Comparison of ENCODE assay signal across 1 cellular context in the genomic region with DNA sequence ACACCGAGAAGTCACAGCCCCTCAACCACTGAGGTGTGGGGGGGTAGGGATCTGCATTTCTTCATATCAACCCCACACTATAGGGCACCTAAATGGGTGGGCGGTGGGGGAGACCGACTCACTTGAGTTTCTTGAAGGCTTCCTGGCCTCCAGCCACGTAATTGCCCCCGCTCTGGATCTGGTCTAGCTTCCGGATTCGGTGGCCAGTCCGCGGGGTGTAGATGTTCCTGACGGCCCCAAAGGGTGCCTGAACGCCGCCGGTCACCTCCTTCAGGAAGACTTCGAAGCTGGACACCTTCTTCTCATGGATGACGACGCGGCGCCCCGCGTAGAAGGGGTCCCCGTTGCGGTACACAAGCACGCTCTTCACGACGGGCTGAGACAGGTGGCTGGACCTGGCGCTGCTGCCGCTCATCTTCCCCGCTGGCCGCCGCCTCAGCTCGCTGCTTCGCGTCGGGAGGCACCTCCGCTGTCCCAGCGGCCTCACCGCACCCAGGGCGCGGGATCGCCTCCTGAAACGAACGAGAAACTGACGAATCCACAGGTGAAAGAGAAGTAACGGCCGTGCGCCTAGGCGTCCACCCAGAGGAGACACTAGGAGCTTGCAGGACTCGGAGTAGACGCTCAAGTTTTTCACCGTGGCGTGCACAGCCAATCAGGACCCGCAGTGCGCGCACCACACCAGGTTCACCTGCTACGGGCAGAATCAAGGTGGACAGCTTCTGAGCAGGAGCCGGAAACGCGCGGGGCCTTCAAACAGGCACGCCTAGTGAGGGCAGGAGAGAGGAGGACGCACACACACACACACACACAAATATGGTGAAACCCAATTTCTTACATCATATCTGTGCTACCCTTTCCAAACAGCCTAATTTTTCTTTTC.
TF ChIP-seq lines count a peak whose summit lies in the region.

DCDC2 (minus strand) TSS at position 724 of the 883 bp plus-strand sequence; CDS start at position 415, 309 bp downstream.

TF ChIP-seq in HepG2, 621 proteins besides CTCF, POLR2A, EP300 and RAD21 (continued from another document and continues in another):
- TF ChIP-seq, protein P1, sequence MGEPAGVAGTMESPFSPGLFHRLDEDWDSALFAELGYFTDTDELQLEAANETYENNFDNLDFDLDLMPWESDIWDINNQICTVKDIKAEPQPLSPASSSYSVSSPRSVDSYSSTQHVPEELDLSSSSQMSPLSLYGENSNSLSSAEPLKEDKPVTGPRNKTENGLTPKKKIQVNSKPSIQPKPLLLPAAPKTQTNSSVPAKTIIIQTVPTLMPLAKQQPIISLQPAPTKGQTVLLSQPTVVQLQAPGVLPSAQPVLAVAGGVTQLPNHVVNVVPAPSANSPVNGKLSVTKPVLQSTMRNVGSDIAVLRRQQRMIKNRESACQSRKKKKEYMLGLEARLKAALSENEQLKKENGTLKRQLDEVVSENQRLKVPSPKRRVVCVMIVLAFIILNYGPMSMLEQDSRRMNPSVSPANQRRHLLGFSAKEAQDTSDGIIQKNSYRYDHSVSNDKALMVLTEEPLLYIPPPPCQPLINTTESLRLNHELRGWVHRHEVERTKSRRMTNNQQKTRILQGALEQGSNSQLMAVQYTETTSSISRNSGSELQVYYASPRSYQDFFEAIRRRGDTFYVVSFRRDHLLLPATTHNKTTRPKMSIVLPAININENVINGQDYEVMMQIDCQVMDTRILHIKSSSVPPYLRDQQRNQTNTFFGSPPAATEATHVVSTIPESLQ (CRISPR knock-in tag; conservative IDR thresholded peaks at IDR 0.05) = 0 out of 2 replicates have a peak, but pooled peaks have one; percentile 52
- peak; percentile 59; the same call in 1 of the 2 replicates for TF ChIP-seq ZNF333 (CRISPR knock-in tag; IDR thresholded peaks at IDR 0.05; ENCODE audit: borderline replicate concordance)
- peak; percentile 80 for TF ChIP-seq RXRB (CRISPR knock-in tag; IDR thresholded peaks at IDR 0.05; ENCODE audit: borderline replicate concordance)
- peak; percentile 96; the same call in 1 of the 2 replicates for TF ChIP-seq ZNF292 (CRISPR knock-in tag; IDR thresholded peaks at IDR 0.05; ENCODE audit: borderline replicate concordance, low read depth)
- peak; percentile 96 for TF ChIP-seq EED (CRISPR knock-in tag; IDR thresholded peaks at IDR 0.05)
- TF ChIP-seq BCL3 (CRISPR knock-in tag; IDR thresholded peaks at IDR 0.05) = peak; percentile 94
- 0 out of 2 replicates have a peak, but pooled peaks have one; percentile 77 for TF ChIP-seq ZZZ3 (CRISPR knock-in tag; IDR thresholded peaks at IDR 0.05; ENCODE audit: borderline replicate concordance)
- 0 out of 2 replicates have a peak, but pooled peaks have one; percentile 30 for TF ChIP-seq MIER3 (CRISPR knock-in tag; IDR thresholded peaks at IDR 0.05; ENCODE audit: borderline replicate concordance)
- TF ChIP-seq, protein P2, sequence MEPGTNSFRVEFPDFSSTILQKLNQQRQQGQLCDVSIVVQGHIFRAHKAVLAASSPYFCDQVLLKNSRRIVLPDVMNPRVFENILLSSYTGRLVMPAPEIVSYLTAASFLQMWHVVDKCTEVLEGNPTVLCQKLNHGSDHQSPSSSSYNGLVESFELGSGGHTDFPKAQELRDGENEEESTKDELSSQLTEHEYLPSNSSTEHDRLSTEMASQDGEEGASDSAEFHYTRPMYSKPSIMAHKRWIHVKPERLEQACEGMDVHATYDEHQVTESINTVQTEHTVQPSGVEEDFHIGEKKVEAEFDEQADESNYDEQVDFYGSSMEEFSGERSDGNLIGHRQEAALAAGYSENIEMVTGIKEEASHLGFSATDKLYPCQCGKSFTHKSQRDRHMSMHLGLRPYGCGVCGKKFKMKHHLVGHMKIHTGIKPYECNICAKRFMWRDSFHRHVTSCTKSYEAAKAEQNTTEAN (CRISPR knock-in tag; conservative IDR thresholded peaks at IDR 0.05) = peak; percentile 26; the same call in 1 of the 2 replicates
- TF ChIP-seq DNMT3B (CRISPR knock-in tag; conservative IDR thresholded peaks at IDR 0.05) = no peak
- TF ChIP-seq ZNF468 (CRISPR knock-in tag; IDR thresholded peaks at IDR 0.05) = 0 out of 2 replicates have a peak, but pooled peaks have one; percentile 12
- peak; percentile 67; the same call in 1 of the 2 replicates for TF ChIP-seq MTF2 (CRISPR knock-in tag; IDR thresholded peaks at IDR 0.05; ENCODE audit: borderline replicate concordance)
- TF ChIP-seq ZNF674 (CRISPR knock-in tag; IDR thresholded peaks at IDR 0.05; ENCODE audit: low read depth) = peak; percentile 57; the same call in 1 of the 2 replicates
- 0 out of 2 replicates have a peak, but pooled peaks have one; percentile 67 for TF ChIP-seq ZSCAN9 (CRISPR knock-in tag; IDR thresholded peaks at IDR 0.05; ENCODE audit: borderline replicate concordance)
- peak; percentile 55; the same call in 1 of the 2 replicates for TF ChIP-seq FOXC1 (CRISPR knock-in tag; IDR thresholded peaks at IDR 0.05; ENCODE audit: borderline replicate concordance)
- TF ChIP-seq, protein P3, sequence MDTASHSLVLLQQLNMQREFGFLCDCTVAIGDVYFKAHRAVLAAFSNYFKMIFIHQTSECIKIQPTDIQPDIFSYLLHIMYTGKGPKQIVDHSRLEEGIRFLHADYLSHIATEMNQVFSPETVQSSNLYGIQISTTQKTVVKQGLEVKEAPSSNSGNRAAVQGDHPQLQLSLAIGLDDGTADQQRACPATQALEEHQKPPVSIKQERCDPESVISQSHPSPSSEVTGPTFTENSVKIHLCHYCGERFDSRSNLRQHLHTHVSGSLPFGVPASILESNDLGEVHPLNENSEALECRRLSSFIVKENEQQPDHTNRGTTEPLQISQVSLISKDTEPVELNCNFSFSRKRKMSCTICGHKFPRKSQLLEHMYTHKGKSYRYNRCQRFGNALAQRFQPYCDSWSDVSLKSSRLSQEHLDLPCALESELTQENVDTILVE (CRISPR knock-in tag; IDR thresholded peaks at IDR 0.05) = no peak
- no peak for TF ChIP-seq RFX1 (IDR thresholded peaks at IDR 0.05)
- TF ChIP-seq ZNF280D (CRISPR knock-in tag; IDR thresholded peaks at IDR 0.05) = peak; percentile 87; the same call in 1 of the 2 replicates
- TF ChIP-seq GATA4 (IDR thresholded peaks at IDR 0.05; ENCODE audit: borderline replicate concordance, low read depth) = no peak
- TF ChIP-seq, protein P4, sequence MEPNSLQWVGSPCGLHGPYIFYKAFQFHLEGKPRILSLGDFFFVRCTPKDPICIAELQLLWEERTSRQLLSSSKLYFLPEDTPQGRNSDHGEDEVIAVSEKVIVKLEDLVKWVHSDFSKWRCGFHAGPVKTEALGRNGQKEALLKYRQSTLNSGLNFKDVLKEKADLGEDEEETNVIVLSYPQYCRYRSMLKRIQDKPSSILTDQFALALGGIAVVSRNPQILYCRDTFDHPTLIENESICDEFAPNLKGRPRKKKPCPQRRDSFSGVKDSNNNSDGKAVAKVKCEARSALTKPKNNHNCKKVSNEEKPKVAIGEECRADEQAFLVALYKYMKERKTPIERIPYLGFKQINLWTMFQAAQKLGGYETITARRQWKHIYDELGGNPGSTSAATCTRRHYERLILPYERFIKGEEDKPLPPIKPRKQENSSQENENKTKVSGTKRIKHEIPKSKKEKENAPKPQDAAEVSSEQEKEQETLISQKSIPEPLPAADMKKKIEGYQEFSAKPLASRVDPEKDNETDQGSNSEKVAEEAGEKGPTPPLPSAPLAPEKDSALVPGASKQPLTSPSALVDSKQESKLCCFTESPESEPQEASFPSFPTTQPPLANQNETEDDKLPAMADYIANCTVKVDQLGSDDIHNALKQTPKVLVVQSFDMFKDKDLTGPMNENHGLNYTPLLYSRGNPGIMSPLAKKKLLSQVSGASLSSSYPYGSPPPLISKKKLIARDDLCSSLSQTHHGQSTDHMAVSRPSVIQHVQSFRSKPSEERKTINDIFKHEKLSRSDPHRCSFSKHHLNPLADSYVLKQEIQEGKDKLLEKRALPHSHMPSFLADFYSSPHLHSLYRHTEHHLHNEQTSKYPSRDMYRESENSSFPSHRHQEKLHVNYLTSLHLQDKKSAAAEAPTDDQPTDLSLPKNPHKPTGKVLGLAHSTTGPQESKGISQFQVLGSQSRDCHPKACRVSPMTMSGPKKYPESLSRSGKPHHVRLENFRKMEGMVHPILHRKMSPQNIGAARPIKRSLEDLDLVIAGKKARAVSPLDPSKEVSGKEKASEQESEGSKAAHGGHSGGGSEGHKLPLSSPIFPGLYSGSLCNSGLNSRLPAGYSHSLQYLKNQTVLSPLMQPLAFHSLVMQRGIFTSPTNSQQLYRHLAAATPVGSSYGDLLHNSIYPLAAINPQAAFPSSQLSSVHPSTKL (CRISPR knock-in tag; IDR thresholded peaks at IDR 0.05) = peak; percentile 71
- TF ChIP-seq NCOA5 (CRISPR knock-in tag; IDR thresholded peaks at IDR 0.05) = no peak
- peak; percentile 68 for TF ChIP-seq NR2C2 (CRISPR knock-in tag; IDR thresholded peaks at IDR 0.05; ENCODE audit: borderline replicate concordance)
- TF ChIP-seq HBP1 (CRISPR knock-in tag; IDR thresholded peaks at IDR 0.05; ENCODE audit: low read depth) = 0 out of 2 replicates have a peak, but pooled peaks have one; percentile 51
- TF ChIP-seq, protein P5, sequence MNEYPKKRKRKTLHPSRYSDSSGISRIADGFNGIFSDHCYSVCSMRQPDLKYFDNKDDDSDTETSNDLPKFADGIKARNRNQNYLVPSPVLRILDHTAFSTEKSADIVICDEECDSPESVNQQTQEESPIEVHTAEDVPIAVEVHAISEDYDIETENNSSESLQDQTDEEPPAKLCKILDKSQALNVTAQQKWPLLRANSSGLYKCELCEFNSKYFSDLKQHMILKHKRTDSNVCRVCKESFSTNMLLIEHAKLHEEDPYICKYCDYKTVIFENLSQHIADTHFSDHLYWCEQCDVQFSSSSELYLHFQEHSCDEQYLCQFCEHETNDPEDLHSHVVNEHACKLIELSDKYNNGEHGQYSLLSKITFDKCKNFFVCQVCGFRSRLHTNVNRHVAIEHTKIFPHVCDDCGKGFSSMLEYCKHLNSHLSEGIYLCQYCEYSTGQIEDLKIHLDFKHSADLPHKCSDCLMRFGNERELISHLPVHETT (CRISPR knock-in tag; conservative IDR thresholded peaks at IDR 0.05) = peak; percentile 77
- TF ChIP-seq RARA (CRISPR knock-in tag; IDR thresholded peaks at IDR 0.05) = peak; percentile 31
- 0 out of 2 replicates have a peak, but pooled peaks have one; percentile 51 for TF ChIP-seq PAF1 (CRISPR knock-in tag; IDR thresholded peaks at IDR 0.05)
- peak; percentile 11; the same call in 1 of the 2 replicates for TF ChIP-seq ZBTB49 (CRISPR knock-in tag; IDR thresholded peaks at IDR 0.05; ENCODE audit: borderline replicate concordance)
- peak; percentile 74 for TF ChIP-seq XRCC5 (optimal IDR thresholded peaks at IDR 0.05; ENCODE audit: low read length)
